1 cellular context compared by ENCODE assay signal in genomic region chr6:42137192-42137753, GRCh38.
A peak's percentile ranks its signal among the peaks of the same experiment; 100 is the strongest.
TF ChIP-seq lines count a peak whose summit lies in the region.

No MANE protein-coding gene starts in this region.

TF ChIP-seq in K562, 482 proteins besides CTCF, POLR2A, EP300 and RAD21 (continued from another document):
- TF ChIP-seq ZBTB40 (IDR thresholded peaks at IDR 0.05) (0 out of 2 replicates have a peak, but pooled peaks have one; percentile 39), ZBTB40 (CRISPR knock-in tag; IDR thresholded peaks at IDR 0.05) (no peak), TSC22D4 (tag; IDR thresholded peaks at IDR 0.05) (no peak), SP1 (CRISPR knock-in tag; IDR thresholded peaks at IDR 0.05) (no peak), BHLHE40 (IDR thresholded peaks at IDR 0.05; ENCODE audit: low read length) (0 out of 2 replicates have a peak, but pooled peaks have one; percentile 20)
